ENCODE assay signal across 17 cellular contexts in the genomic region with DNA sequence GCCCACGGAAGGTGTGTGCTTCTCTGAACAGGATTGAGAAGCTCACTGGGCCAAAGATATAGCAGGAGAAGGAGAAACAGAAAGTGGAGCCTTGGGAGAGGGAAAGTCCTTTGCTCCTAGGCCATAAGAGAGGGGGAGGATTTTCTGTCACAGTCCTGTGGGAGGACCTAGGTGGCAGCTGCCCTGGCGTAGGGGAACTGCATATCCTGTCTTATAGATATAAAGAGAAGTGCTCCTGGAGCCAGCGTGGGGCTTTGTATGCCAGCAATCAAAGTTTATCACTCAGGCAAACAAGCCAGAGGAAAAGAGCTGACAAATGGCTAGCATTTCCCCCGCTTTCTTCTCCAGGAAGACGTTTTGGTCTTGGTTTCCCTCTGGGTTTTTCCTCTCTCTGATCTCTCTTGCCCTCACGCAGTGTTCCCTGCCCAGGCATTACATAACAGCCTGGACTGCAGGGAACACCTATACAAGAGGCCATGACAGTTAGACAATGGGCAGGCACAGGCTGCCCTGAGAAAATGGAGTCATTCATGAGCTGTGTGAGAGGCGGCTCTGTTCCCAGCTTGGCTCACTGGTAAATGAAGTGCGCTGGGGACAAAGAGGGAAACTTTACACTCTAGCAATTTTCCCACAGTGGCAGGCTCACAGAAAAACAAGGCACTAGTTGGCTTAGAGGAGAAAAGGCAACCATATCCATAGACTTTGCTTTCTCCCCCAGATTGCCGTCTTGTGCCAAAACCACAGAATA. TPM values are rescaled to one million over a fixed set of nuclear protein-coding genes. Genes with fewer than 3 reads are reported as not detected.
DNase-seq lines count a peak whose midpoint lies in the region; ATAC-seq and TF ChIP-seq lines count a peak whose summit lies in the region.
"Had no signal": no experiment of that assay in that cellular context is flagged by ENCODE, and none has a peak within 500 bp of the region (broad histone marks: within the 10 kb centered on the region; RNA-seq: fewer than 3 reads in every experiment).

No MANE protein-coding gene starts in this region.

- DNase-seq in G401 (ENCODE audit: low spot score) (peak; percentile 53), astrocyte of the cerebellum (ENCODE audit: low read depth) (peak; percentile 48), hypothalamus (lab: John Stamatoyannopoulos, UW) (peak in 47 of 51 donors; percentile 19 to 96 (median 80)), posterior cingulate gyrus (peak; percentile 68 to 96 (median 79)), BE2C (no peak), NK-92 (lab: John Stamatoyannopoulos, UW; ENCODE audit: unreplicated experiment) (no peak), activated gamma-delta T cell treated with Interleukin-2 at 50 U/mL for 16 hours (no peak)
- DNase-seq: activated CD4-positive, alpha-beta T cell treated with anti-CD3 and anti-CD28 coated beads for 48 hours; central memory CD4-positive, alpha-beta T cell; GM23248; MM.1S; stimulated activated CD4-positive, alpha-beta T cell treated with anti-CD3 and anti-CD28 coated beads, Interleukin-2, amount 100 ng/mL, for 48 hours; stimulated activated naive B cell treated with anti-CD40 and anti-IgM and Interleukin-4, amounts not matched to agents 10 μg/mL and 1 μg/mL and 100 μg/mL, for 72 hours; SW 1271 had no signal

- intact Hi-C loops in posterior cingulate gyrus (cut with DNase I): loop anchor here (1.0 kb wide), 1 partner anchor 15 kb away; no protein-coding TSS in a partner anchor

- no peaks in the 10 kb centered on the region for H3K36me3 ChIP-seq in BE2C

- H3K27me3 ChIP-seq in BE2C: no peaks in the 10 kb centered on the region

- ATAC-seq in GM18517 (IDR thresholded peaks at IDR 0.05; ENCODE audit: unreplicated experiment): no peak
- ATAC-seq: esophagus mucosa; stimulated activated naive B cell treated with anti-CD40 and anti-IgM and Interleukin-4, amounts not matched to agents 10 μg/mL and 1 μg/mL and 100 μg/mL, for 72 hours had no signal

- TF ChIP-seq CTCF in astrocyte of the cerebellum (IDR thresholded peaks at IDR 0.05; ENCODE audit: low read depth, low read length, missing control alignments) (no peak), BE2C (IDR thresholded peaks at IDR 0.05; ENCODE audit: low read depth, low read length) (no peak)

- H3K4me1 ChIP-seq in BE2C: no peaks in the 10 kb centered on the region

- in situ Hi-C loops in G401 (cut with HindIII; ENCODE audit: low sequenced_read_pairs): no loop called here
- in situ Hi-C loops in astrocyte of the cerebellum (cut with HindIII; ENCODE audit: low sequenced_read_pairs): no loop called here

- H3K4me3 ChIP-seq in astrocyte of the cerebellum (ENCODE audit: low read depth, low read length) (no peak overlapping the region), BE2C (ENCODE audit: low read depth, low read length) (no peak overlapping the region)
- H3K4me3 ChIP-seq: GM23248 had no signal

- H3K9me3 ChIP-seq in BE2C: no peaks in the 10 kb centered on the region

RNA-seq across cellular contexts. Expression of gene ZNF648, which starts 52.5 kb away (rescaled TPM):
- not detected in 2 replicates for total RNA-seq in G401 (2014; rRNA removed; shearing (Covaris generic))
- polyA plus RNA-seq in BE2C (2012; ENCODE audit: insufficient read depth, insufficient read length, low read depth): 0.79 TPM
- total RNA-seq: GM23248, renal cortical epithelial cell had no signal
- polyA plus RNA-seq: GM23248 had no signal

Comparison
In these comparisons a context has a peak if more than half of its experiments do, and no peak if none do; other contexts are left out.
1. DNase-seq: peak in G401 (single experiment), astrocyte of the cerebellum (single experiment), hypothalamus (47 of 51) and posterior cingulate gyrus (10 of 10); none in BE2C (single experiment), NK-92 (single experiment) and activated gamma-delta T cell treated with Interleukin-2 at 50 U/mL for 16 hours (single experiment).